ENCODE assay signal across 9 cellular contexts in the genomic region with DNA sequence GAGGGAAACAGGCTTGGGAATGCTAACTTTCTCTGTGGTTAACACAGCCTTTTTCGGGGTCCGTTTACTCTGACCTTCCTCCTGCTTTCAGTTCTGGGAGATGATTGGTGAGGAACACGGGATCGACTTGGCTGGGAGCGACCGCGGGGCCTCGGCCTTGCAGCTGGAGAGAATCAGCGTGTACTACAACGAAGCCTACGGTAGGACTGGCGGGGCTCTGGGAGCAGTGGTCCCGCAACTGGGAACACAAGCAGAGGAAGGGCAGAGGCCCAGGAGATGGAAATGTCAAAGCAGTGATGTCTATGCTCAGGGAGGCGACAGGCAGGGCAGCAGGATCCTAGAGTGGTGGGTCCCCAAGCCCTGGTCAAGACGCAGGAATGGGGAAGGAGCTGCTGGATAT. TPM values are rescaled to one million over a fixed set of nuclear protein-coding genes. Genes with fewer than 3 reads are reported as not detected.
"Had no signal": no experiment of that assay in that cellular context is flagged by ENCODE, and none has a peak within 500 bp of the region (broad histone marks: within the 10 kb centered on the region; RNA-seq: fewer than 3 reads in every experiment).

No MANE protein-coding gene starts in this region.

- ATAC-seq: esophagus mucosa had no signal

- H3K9me3 ChIP-seq: ascending aorta, tibial artery had no signal

- H3K27me3 ChIP-seq: ascending aorta, tibial artery had no signal

- H3K27me3 Mint-ChIP-seq: activated CD4-positive, alpha-beta memory T cell treated with anti-CD3 and anti-CD28 coated beads, Interleukin-2, amount 10 ng/mL, durations not matched to agents 7 days and 5 days had no signal

- H3K4me3 ChIP-seq: ascending aorta, tibial artery had no signal

- H3K9me3 Mint-ChIP-seq: activated CD4-positive, alpha-beta memory T cell treated with anti-CD3 and anti-CD28 coated beads, Interleukin-2, amount 10 ng/mL, durations not matched to agents 7 days and 5 days had no signal

- DNase-seq: activated CD4-positive, alpha-beta memory T cell treated with anti-CD3 and anti-CD28 coated beads, Interleukin-2, amount 10 ng/mL, durations not matched to agents 7 days and 5 days; activated gamma-delta T cell treated with Interleukin-2 at 50 U/mL for 16 hours; hypothalamus; stimulated activated CD4-positive, alpha-beta T cell treated with anti-CD3 and anti-CD28 coated beads, Interleukin-2, amount 100 ng/mL, for 48 hours; tibial artery had no signal

- H3K4me3 Mint-ChIP-seq: activated CD4-positive, alpha-beta memory T cell treated with anti-CD3 and anti-CD28 coated beads, Interleukin-2, amount 10 ng/mL, durations not matched to agents 7 days and 5 days had no signal

- H3K27ac Mint-ChIP-seq: activated CD4-positive, alpha-beta memory T cell treated with anti-CD3 and anti-CD28 coated beads, Interleukin-2, amount 10 ng/mL, durations not matched to agents 7 days and 5 days had no signal

- H3K4me1 ChIP-seq: ascending aorta had no signal

- H3K27ac ChIP-seq: ascending aorta, tibial artery had no signal

RNA-seq across cellular contexts. Expression of a gene that starts 3.5 kb away (rescaled TPM):
- total RNA-seq: activated CD4-positive, alpha-beta memory T cell treated with anti-CD3 and anti-CD28 coated beads, Interleukin-2, amount 10 ng/mL, durations not matched to agents 7 days and 5 days; ascending aorta; esophagus mucosa; pulmonary artery endothelial cell; T-helper 2 cell treated with Interferon-gamma antibody and Interleukin-4, amounts not matched to agents 100 ng/mL and 5 ng/mL, for 36 hours had no signal
